8 cellular contexts compared by ENCODE assay signal in genomic region chr20:18567739-18568091, GRCh38. TPM values are rescaled to one million over a fixed set of nuclear protein-coding genes. Genes with fewer than 3 reads are reported as not detected.
DNase-seq lines count a peak whose midpoint lies in the region; ATAC-seq and TF ChIP-seq lines count a peak whose summit lies in the region.

No MANE protein-coding gene starts in this region.

- POLR2A ChIA-PET in CD4-positive, alpha-beta memory T cell (lab: Charles Lee; ENCODE audit: partially characterized antibody) = interaction anchor here (1.1 to 6.7 kb wide), 6 partner anchors 21 to 1485 kb away, joined by 3 to 63 read pairs (median 6); partner anchors contain the start of genes CFAP61, CRNKL1, DTD1 and RBBP9
- POLR2A ChIA-PET in activated B cell treated with CpG ODN at 0.5 μM for 24 hours (lab: Charles Lee) = interaction anchor here (1.4 to 2.5 kb wide), 2 partner anchors 21 to 60 kb away, joined by 9 to 30 read pairs; partner anchors contain the start of genes DTD1 and SEC23B

- no peak overlapping the region for H3K56ac ChIP-seq in H9 (ENCODE audit: insufficient read length, low read depth, low read length)

- no peak overlapping the region for H3K4ac ChIP-seq in H9 (ENCODE audit: low read depth, low read length)

- peak overlapping the region; percentile 90 for H3K9ac ChIP-seq in H9 (ENCODE audit: extremely low read depth, insufficient read length, low read length)

- no peaks in the 10 kb centered on the region for H4K20me1 ChIP-seq in H9 (ENCODE audit: control insufficient read depth, insufficient read depth, insufficient read length)
- no peaks in the 10 kb centered on the region for H4K20me1 ChIP-seq in hepatocyte (ENCODE audit: insufficient read depth, poor library complexity, severe bottlenecking)

- H3K14ac ChIP-seq in H9 (ENCODE audit: insufficient read depth, low read length) = no peak overlapping the region

- H4K91ac ChIP-seq in H9 (ENCODE audit: insufficient read length, low read depth, low read length) = no peak overlapping the region

- no peaks in the 10 kb centered on the region for H3K27me3 Mint-ChIP-seq in CD4-positive, alpha-beta memory T cell
- H3K27me3 Mint-ChIP-seq in H9 (ENCODE audit: low read depth) (no peaks in the 10 kb centered on the region), activated B cell treated with CpG ODN at 0.5 μM for 24 hours (no peaks in the 10 kb centered on the region)
- no peaks in the 10 kb centered on the region for H3K27me3 Mint-ChIP-seq in stimulated activated memory B cell treated with anti-CD40 and anti-IgM and Interleukin-4, amounts not matched to agents 10 μg/mL and 1 μg/mL and 100 μg/mL, for 72 hours

- H2BK20ac ChIP-seq in H9 (ENCODE audit: low read depth, low read length, poor library complexity, severe bottlenecking) = no peak overlapping the region

- no CpG with 5 or more reads among the region's 6 CpGs for WGBS in H9 (ENCODE audit: extremely low coverage, insufficient read length, low lambda C conversion rate)
- 11% methylated on average over 6 of the region's 6 CpGs for WGBS in hepatocyte (ENCODE audit: low lambda C conversion rate, missing lambda C conversion rate)

- H2BK12ac ChIP-seq in H9 (ENCODE audit: insufficient read length, low read depth, low read length) = no peak overlapping the region

- H3K23me2 ChIP-seq in H9 (ENCODE audit: insufficient read length, low read depth, low read length, poor library complexity, severe bottlenecking) = peaks cover 7% of the 10 kb centered on the region

- no peak overlapping the region for H2BK120ac ChIP-seq in H9 (ENCODE audit: low read depth, low read length, poor library complexity, severe bottlenecking)

- H3K79me2 ChIP-seq in H9 (ENCODE audit: insufficient read depth, low read length) (peaks cover 5% of the 10 kb centered on the region; the same call in 1 of the 2 replicates), hepatocyte (peaks cover 33% of the 10 kb centered on the region)

- H3K27me3 ChIP-seq in CD4-positive, alpha-beta memory T cell (ENCODE audit: insufficient read depth, low read length) = no peaks in the 10 kb centered on the region
- H3K27me3 ChIP-seq in H9 (ENCODE audit: insufficient read depth, low read length) (no peaks in the 10 kb centered on the region), hepatocyte (no peaks in the 10 kb centered on the region)

- H3T11ph ChIP-seq in H9 (ENCODE audit: low read length) = no peak overlapping the region

- DNase-seq in CD4-positive, alpha-beta memory T cell = no peak
- DNase-seq in H9 = no peak
- DNase-seq in activated B cell treated with CpG ODN at 0.5 μM for 24 hours = no peak
- DNase-seq in hepatocyte (ENCODE audit: low spot score) = no peak
- no peak for DNase-seq in effector CD8-positive, alpha-beta T cell (lab: John Stamatoyannopoulos, UW)
- DNase-seq in NK-92 (lab: John Stamatoyannopoulos, UW; ENCODE audit: unreplicated experiment) = no peak
- DNase-seq in OCI-M2 (lab: John Stamatoyannopoulos, UW; ENCODE audit: unreplicated experiment) = no peak

- TF ChIP-seq CTCF in H9 (conservative IDR thresholded peaks at IDR 0.05) (no peak), activated B cell treated with CpG ODN at 0.5 μM for 24 hours (IDR thresholded peaks at IDR 0.05) (no peak), hepatocyte (IDR thresholded peaks at IDR 0.05; ENCODE audit: poor library complexity) (no peak)

- peak overlapping the region; percentile 94 to 99 (median 97) for H3K4me3 Mint-ChIP-seq in CD4-positive, alpha-beta memory T cell
- peak overlapping the region; percentile 89 to 99 for H3K4me3 Mint-ChIP-seq in H9
- H3K4me3 Mint-ChIP-seq in activated B cell treated with CpG ODN at 0.5 μM for 24 hours = peak overlapping the region; percentile 94
- peak overlapping the region; percentile 83 for H3K4me3 Mint-ChIP-seq in stimulated activated memory B cell treated with anti-CD40 and anti-IgM and Interleukin-4, amounts not matched to agents 10 μg/mL and 1 μg/mL and 100 μg/mL, for 72 hours

- H2BK5ac ChIP-seq in H9 (ENCODE audit: insufficient read length, low read length) = no peak overlapping the region

- H3K36me3 ChIP-seq in CD4-positive, alpha-beta memory T cell (ENCODE audit: insufficient read depth, low read length) = peaks cover 6% of the 10 kb centered on the region
- no peaks in the 10 kb centered on the region for H3K36me3 ChIP-seq in hepatocyte (replicated peaks; ENCODE audit: insufficient read depth, low read depth)

- no peak overlapping the region for H3K18ac ChIP-seq in H9 (ENCODE audit: insufficient read length, low read depth, low read length)

- H2BK15ac ChIP-seq in H9 (ENCODE audit: low read depth, low read length) = no peak overlapping the region

- peaks cover 0 to 4% (median under 1%) of the 10 kb centered on the region in 8 donors for H3K9me3 Mint-ChIP-seq in CD4-positive, alpha-beta memory T cell
- H3K9me3 Mint-ChIP-seq in H9 (no peaks in the 10 kb centered on the region), activated B cell treated with CpG ODN at 0.5 μM for 24 hours (peaks cover 2% of the 10 kb centered on the region)
- H3K9me3 Mint-ChIP-seq in stimulated activated memory B cell treated with anti-CD40 and anti-IgM and Interleukin-4, amounts not matched to agents 10 μg/mL and 1 μg/mL and 100 μg/mL, for 72 hours = peaks cover 10% of the 10 kb centered on the region

- peak overlapping the region; percentile 77 to 78 for H3K4me3 ChIP-seq in CD4-positive, alpha-beta memory T cell (ENCODE audit: low read length in 2 of 2)
- peak overlapping the region; percentile 67 for H3K4me3 ChIP-seq in hepatocyte

- no peak overlapping the region for H3K23ac ChIP-seq in H9 (ENCODE audit: insufficient read length, low read depth, low read length)

- no peak overlapping the region for H2AK5ac ChIP-seq in H9 (ENCODE audit: insufficient read length, low read length)

- H3K36me3 Mint-ChIP-seq in CD4-positive, alpha-beta memory T cell = peaks cover 25 to 35% of the 10 kb centered on the region in 2 donors
- peaks cover 14 to 21% (median 20%) of the 10 kb centered on the region in 3 experiments; a peak in 6 of 7 replicates for H3K36me3 Mint-ChIP-seq in H9 (ENCODE audit: insufficient read depth in 1 of 3, low read depth in 3 of 3)
- peaks cover 44% of the 10 kb centered on the region for H3K36me3 Mint-ChIP-seq in activated B cell treated with CpG ODN at 0.5 μM for 24 hours (ENCODE audit: low read depth)
- H3K36me3 Mint-ChIP-seq in stimulated activated memory B cell treated with anti-CD40 and anti-IgM and Interleukin-4, amounts not matched to agents 10 μg/mL and 1 μg/mL and 100 μg/mL, for 72 hours = peaks cover 27% of the 10 kb centered on the region

- peak overlapping the region; percentile 96 for H3K27ac ChIP-seq in CD4-positive, alpha-beta memory T cell (ENCODE audit: low read depth, low read length)
- H3K27ac ChIP-seq in H9 (ENCODE audit: insufficient read length, low read depth, low read length) (no peak overlapping the region), hepatocyte (peak overlapping the region; percentile 89)

- H3K27ac Mint-ChIP-seq in CD4-positive, alpha-beta memory T cell = peak overlapping the region; percentile 93 to 100 (median 99)
- peak overlapping the region; percentile 82 to 99 (median 90); a peak in 6 of 7 replicates for H3K27ac Mint-ChIP-seq in H9
- peak overlapping the region; percentile 94 for H3K27ac Mint-ChIP-seq in activated B cell treated with CpG ODN at 0.5 μM for 24 hours
- peak overlapping the region; percentile 91 for H3K27ac Mint-ChIP-seq in stimulated activated memory B cell treated with anti-CD40 and anti-IgM and Interleukin-4, amounts not matched to agents 10 μg/mL and 1 μg/mL and 100 μg/mL, for 72 hours

- intact Hi-C loops in CD4-positive, alpha-beta memory T cell (cut with micrococcal nuclease) = loop anchor here (1.0 to 10.0 kb wide), 7 partner anchors 20 to 599 kb away; partner anchors contain the start of genes DZANK1, KAT14, PET117 and POLR3F
- intact Hi-C loops in activated B cell treated with CpG ODN at 0.5 μM for 24 hours (cut with micrococcal nuclease) = loop anchor here (1.0 to 5.0 kb wide), 11 partner anchors 20 to 1485 kb away; partner anchors contain the start of genes CFAP61, CRNKL1, DZANK1 and MGME1

- peaks cover 11 to 34% (median 14%) of the 10 kb centered on the region in 4 donors for H3K4me1 Mint-ChIP-seq in CD4-positive, alpha-beta memory T cell
- H3K4me1 Mint-ChIP-seq in H9 (peaks cover 5 to 6% of the 10 kb centered on the region in 2 experiments; a peak in 1 of 4 replicates), activated B cell treated with CpG ODN at 0.5 μM for 24 hours (peaks cover 23% of the 10 kb centered on the region)
- H3K4me1 Mint-ChIP-seq in stimulated activated memory B cell treated with anti-CD40 and anti-IgM and Interleukin-4, amounts not matched to agents 10 μg/mL and 1 μg/mL and 100 μg/mL, for 72 hours = peaks cover 26% of the 10 kb centered on the region

- H2AFZ ChIP-seq in H9 (ENCODE audit: low read length) (peak overlapping the region; percentile 79), hepatocyte (peak overlapping the region; percentile 74)

- no peak overlapping the region for H4K5ac ChIP-seq in H9 (ENCODE audit: insufficient read length, low read depth, low read length)

- H4K8ac ChIP-seq in H9 (replicated peaks; ENCODE audit: insufficient read length, low read depth, low read length) = no peak overlapping the region

- ATAC-seq in activated B cell treated with CpG ODN at 0.5 μM for 24 hours (ENCODE audit: low read depth) = peak; percentile 6
- no peak for ATAC-seq in stimulated activated memory B cell treated with anti-CD40 and anti-IgM and Interleukin-4, amounts not matched to agents 10 μg/mL and 1 μg/mL and 100 μg/mL, for 72 hours

- H3K79me1 ChIP-seq in H9 (ENCODE audit: insufficient read depth, low read depth, low read length, poor library complexity, severe bottlenecking) = no peaks in the 10 kb centered on the region

- H3K4me1 ChIP-seq in CD4-positive, alpha-beta memory T cell (ENCODE audit: insufficient read depth, low read length) = peaks cover 13% of the 10 kb centered on the region
- H3K4me1 ChIP-seq in H9 (ENCODE audit: insufficient read depth, low read length) (no peaks in the 10 kb centered on the region), hepatocyte (ENCODE audit: insufficient read depth) (peaks cover 5% of the 10 kb centered on the region)

- CTCF ChIA-PET in CD4-positive, alpha-beta memory T cell (lab: Charles Lee; ENCODE audit: partially characterized antibody) = no interaction called here
- CTCF ChIA-PET in activated B cell treated with CpG ODN at 0.5 μM for 24 hours (lab: Charles Lee) = no interaction called here

- peak overlapping the region; percentile 78 for H3K4me2 ChIP-seq in H9 (ENCODE audit: insufficient read depth, insufficient read length, low read length)
- H3K4me2 ChIP-seq in hepatocyte = peak overlapping the region; percentile 83

- no peaks in the 10 kb centered on the region for H3K9me3 ChIP-seq in CD4-positive, alpha-beta memory T cell (ENCODE audit: control insufficient read depth in 1 of 2, low read length in 2 of 2)
- no peaks in the 10 kb centered on the region for H3K9me3 ChIP-seq in H9 (ENCODE audit: control insufficient read depth, low read depth, low read length)
- H3K9me3 ChIP-seq in hepatocyte (ENCODE audit: low read depth) = no peaks in the 10 kb centered on the region

- no peaks in the 10 kb centered on the region for H3K9me2 ChIP-seq in hepatocyte (replicated peaks; ENCODE audit: insufficient read depth)

RNA-seq across cellular contexts. Expression of gene SMIM26, which starts 0.5 kb away (rescaled TPM):
- 10 to 100 TPM; 60.2 to 64.2 TPM for total RNA-seq in CD4-positive, alpha-beta memory T cell
- 100 to 1,000 TPM; 186 to 233 TPM for polyA plus RNA-seq in CD4-positive, alpha-beta memory T cell
- total RNA-seq in H9 (2021) (66.5 and 75.9 TPM in 2 replicates), activated B cell treated with CpG ODN at 0.5 μM for 24 hours (48.9 and 51.7 TPM in 2 replicates), hepatocyte (125 and 144 TPM in 2 replicates)
- 131 and 132 TPM in 2 replicates for polyA plus RNA-seq in hepatocyte

RNA-seq across cellular contexts. Expression of gene DTD1, which starts 20.1 kb away (rescaled TPM):
- 10 to 100 TPM; 15.9 to 18.1 TPM for total RNA-seq in CD4-positive, alpha-beta memory T cell
- 10 to 100 TPM; 57.8 to 61.8 TPM for polyA plus RNA-seq in CD4-positive, alpha-beta memory T cell
- total RNA-seq in H9 (2021) (59.5 and 62.0 TPM in 2 replicates), activated B cell treated with CpG ODN at 0.5 μM for 24 hours (26.3 and 27.5 TPM in 2 replicates), hepatocyte (33.2 and 40.1 TPM in 2 replicates)
- polyA plus RNA-seq in hepatocyte = 30.1 and 32.9 TPM in 2 replicates

RNA-seq across cellular contexts. Expression of gene SEC23B, which starts 60.0 kb away (rescaled TPM):
- 10 to 100 TPM; 46.8 to 50.0 TPM for total RNA-seq in CD4-positive, alpha-beta memory T cell
- 10 to 100 TPM; 56.8 to 65.4 TPM for polyA plus RNA-seq in CD4-positive, alpha-beta memory T cell
- total RNA-seq in H9 (2021) = 60.0 and 65.9 TPM in 2 replicates
- 52.0 and 56.6 TPM in 2 replicates for total RNA-seq in activated B cell treated with CpG ODN at 0.5 μM for 24 hours
- total RNA-seq in hepatocyte = 47.7 and 49.9 TPM in 2 replicates
- 43.0 and 50.4 TPM in 2 replicates for polyA plus RNA-seq in hepatocyte
